ENCODE assay signal across 1 cellular context in genomic region chr3:22284559-22284958, GRCh38.
TF ChIP-seq lines count a peak whose summit lies in the region.

No MANE protein-coding gene starts in this region.

TF ChIP-seq in IMR-90, 13 proteins besides CTCF, POLR2A, EP300 and RAD21 (continued from another document):
- TF ChIP-seq ELK1 (IDR thresholded peaks at IDR 0.05; ENCODE audit: borderline replicate concordance, low read depth, low read length), result no peak
TF ChIP-seq in IMR-90: peak in this region for 0.
